ENCODE assay signal across 19 cellular contexts in the genomic region with DNA sequence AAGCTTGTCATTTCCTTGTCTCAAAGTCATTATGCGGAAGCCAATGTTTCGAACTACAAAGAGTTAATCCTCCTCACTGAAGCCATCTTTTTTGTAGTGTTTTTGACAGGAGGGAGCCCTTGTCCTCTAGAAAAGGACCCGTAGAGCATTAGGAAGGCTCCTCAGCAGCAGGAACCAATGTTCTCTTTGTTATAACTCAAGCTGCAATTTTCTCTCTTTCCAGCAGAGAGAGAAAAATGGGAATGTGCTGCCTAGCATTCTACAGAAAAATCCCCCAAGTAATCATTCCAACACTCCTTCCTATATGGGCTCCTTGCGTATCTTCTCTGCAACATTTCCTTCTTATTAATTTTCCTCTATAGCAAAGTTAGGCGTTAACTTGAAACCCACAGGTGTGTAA.
DNase-seq lines count a peak whose midpoint lies in the region; ATAC-seq and TF ChIP-seq lines count a peak whose summit lies in the region.
"Had no signal": no experiment of that assay in that cellular context is flagged by ENCODE, and none has a peak within 500 bp of the region (broad histone marks: within the 10 kb centered on the region; RNA-seq: fewer than 3 reads in every experiment).

No MANE protein-coding gene starts in this region.

- H3K27ac ChIP-seq in C4-2B: no peak overlapping the region
- H3K27ac ChIP-seq: gastrocnemius medialis, upper lobe of left lung, WERI-Rb-1 had no signal

- no peak overlapping the region for H2AFZ ChIP-seq in Loucy (ENCODE audit: low read length)

- no peaks in the 10 kb centered on the region for H3K79me2 ChIP-seq in Loucy (ENCODE audit: insufficient read depth, low read length)

- ATAC-seq in GM18868 (IDR thresholded peaks at IDR 0.05; ENCODE audit: unreplicated experiment): no peak
- ATAC-seq: activated T-cell treated with anti-CD3 and anti-CD28 coated beads, Interleukin-2, amount 50 U/mL, for 4 hours; gastrocnemius medialis; sciatic nerve had no signal

- no peaks in the 10 kb centered on the region for H3K9me3 ChIP-seq in Loucy (ENCODE audit: insufficient read depth, low read depth, low read length)
- H3K9me3 ChIP-seq: gastrocnemius medialis, upper lobe of left lung had no signal

- H3K4me1 ChIP-seq in Loucy (ENCODE audit: insufficient read depth, low read length, poor library complexity, severe bottlenecking): peaks cover 10% of the 10 kb centered on the region
- H3K4me1 ChIP-seq: gastrocnemius medialis had no signal

- no peak overlapping the region for H3K9ac ChIP-seq in Loucy (ENCODE audit: low read depth, low read length, poor library complexity, severe bottlenecking)

- DNase-seq in cerebellar cortex (ENCODE audit: low spot score) (peak; percentile 39), midbrain (lab: John Stamatoyannopoulos, UW) (peak; percentile 32), DMS153 (lab: John Stamatoyannopoulos, UW) (no peak), Kasumi-1 (lab: John Stamatoyannopoulos, UW) (no peak)
- no peak for DNase-seq in activated CD4-positive, CD25-positive, alpha-beta regulatory T cell (lab: John Stamatoyannopoulos, UW)
- DNase-seq: activated CD4-positive, alpha-beta memory T cell treated with anti-CD3 and anti-CD28 coated beads for 36 hours; activated T-cell treated with anti-CD3 and anti-CD28 coated beads, Interleukin-2, amount 50 U/mL, for 4 hours; cortex of kidney; gastrocnemius medialis; NCI-H146; NCI-H446 treated with DMSO at 0.1 percent for 48 hours; nucleus accumbens; SHP77 treated with DMSO at 0.1 percent for 48 hours; upper lobe of left lung; WERI-Rb-1 had no signal

- H3F3A ChIP-seq in Loucy (ENCODE audit: low read depth): peaks cover 3% of the 10 kb centered on the region; the same call in 1 of the 2 replicates

- H3K4me2 ChIP-seq in Loucy (ENCODE audit: low read depth, low read length, poor library complexity, severe bottlenecking): no peak overlapping the region

- no peaks in the 10 kb centered on the region for H3K27me3 ChIP-seq in Loucy (ENCODE audit: insufficient read depth, low read length, poor library complexity, severe bottlenecking)
- H3K27me3 ChIP-seq: upper lobe of left lung had no signal

- H3K9me2 ChIP-seq in Loucy (replicated peaks; ENCODE audit: low read depth, low read length): no peaks in the 10 kb centered on the region

- 0 out of 2 replicates have a peak, but pooled peaks have one; percentile 14 for TF ChIP-seq CTCF in C4-2B (conservative IDR thresholded peaks at IDR 0.05)
- TF ChIP-seq CTCF in Loucy (conservative IDR thresholded peaks at IDR 0.05; ENCODE audit: low read length): peak; percentile 30

- no peaks in the 10 kb centered on the region for H4K20me1 ChIP-seq in Loucy (ENCODE audit: insufficient read depth, low read length, poor library complexity, severe bottlenecking)

- no peaks in the 10 kb centered on the region for H3K36me3 ChIP-seq in Loucy (ENCODE audit: insufficient read depth, low read length)
- H3K36me3 ChIP-seq: gastrocnemius medialis, upper lobe of left lung, WERI-Rb-1 had no signal

- H3K4me3 ChIP-seq in Loucy (ENCODE audit: low read length, poor library complexity, severe bottlenecking): no peak overlapping the region
- H3K4me3 ChIP-seq: gastrocnemius medialis, upper lobe of left lung had no signal

Comparison
In these comparisons a context has a peak if more than half of its experiments do, and no peak if none do; other contexts are left out.
1. DNase-seq: peak in cerebellar cortex (single experiment) and midbrain (single experiment); none in DMS153 (single experiment), Kasumi-1 (0 of 2) and activated CD4-positive, CD25-positive, alpha-beta regulatory T cell (0 of 4).